1 cellular context compared by ENCODE assay signal in genomic region chr20:663315-664090, GRCh38.
TF ChIP-seq lines count a peak whose summit lies in the region.

No MANE protein-coding gene starts in this region.

TF ChIP-seq in H1, 55 proteins besides CTCF, POLR2A, EP300 and RAD21 (continued from another document):
- TF ChIP-seq, protein P1, sequence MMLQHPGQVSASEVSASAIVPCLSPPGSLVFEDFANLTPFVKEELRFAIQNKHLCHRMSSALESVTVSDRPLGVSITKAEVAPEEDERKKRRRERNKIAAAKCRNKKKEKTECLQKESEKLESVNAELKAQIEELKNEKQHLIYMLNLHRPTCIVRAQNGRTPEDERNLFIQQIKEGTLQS (IDR thresholded peaks at IDR 0.05; ENCODE audit: insufficient read depth, low read depth, low read length): no peak
- TF ChIP-seq ZNF274 (IDR thresholded peaks at IDR 0.05; ENCODE audit: borderline replicate concordance, extremely low read depth, low read length): no peak
- TF ChIP-seq, protein P2, sequence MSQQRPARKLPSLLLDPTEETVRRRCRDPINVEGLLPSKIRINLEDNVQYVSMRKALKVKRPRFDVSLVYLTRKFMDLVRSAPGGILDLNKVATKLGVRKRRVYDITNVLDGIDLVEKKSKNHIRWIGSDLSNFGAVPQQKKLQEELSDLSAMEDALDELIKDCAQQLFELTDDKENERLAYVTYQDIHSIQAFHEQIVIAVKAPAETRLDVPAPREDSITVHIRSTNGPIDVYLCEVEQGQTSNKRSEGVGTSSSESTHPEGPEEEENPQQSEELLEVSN (IDR thresholded peaks at IDR 0.05): peak; percentile 85
- TF ChIP-seq RFX5 (IDR thresholded peaks at IDR 0.05; ENCODE audit: borderline replicate concordance, low read depth, low read length): no peak
- TF ChIP-seq POU5F1 (IDR thresholded peaks at IDR 0.05; ENCODE audit: low read depth, low read length): no peak
- TF ChIP-seq SP1 (IDR thresholded peaks at IDR 0.05; ENCODE audit: low read depth, low read length): no peak
- no peak for TF ChIP-seq CEBPB (IDR thresholded peaks at IDR 0.05; ENCODE audit: low read depth, low read length)
- no peak for TF ChIP-seq KDM1A (IDR thresholded peaks at IDR 0.05; ENCODE audit: borderline replicate concordance, low read length)
- TF ChIP-seq SUZ12 (IDR thresholded peaks at IDR 0.05; ENCODE audit: low read length): peak; percentile 65
- TF ChIP-seq KDM4A (IDR thresholded peaks at IDR 0.05; ENCODE audit: low read depth, low read length, severe bottlenecking): no peak
- TF ChIP-seq SIN3A (conservative IDR thresholded peaks at IDR 0.05 in 1 of 2, IDR thresholded peaks at IDR 0.05 in 1 of 2; ENCODE audit: low read depth in 1 of 2, low read length in 2 of 2): no peak
- no peak for TF ChIP-seq GABPA (IDR thresholded peaks at IDR 0.05; ENCODE audit: borderline replicate concordance, insufficient read depth, low read length)
